ENCODE assay signal across 1 cellular context in the genomic region with DNA sequence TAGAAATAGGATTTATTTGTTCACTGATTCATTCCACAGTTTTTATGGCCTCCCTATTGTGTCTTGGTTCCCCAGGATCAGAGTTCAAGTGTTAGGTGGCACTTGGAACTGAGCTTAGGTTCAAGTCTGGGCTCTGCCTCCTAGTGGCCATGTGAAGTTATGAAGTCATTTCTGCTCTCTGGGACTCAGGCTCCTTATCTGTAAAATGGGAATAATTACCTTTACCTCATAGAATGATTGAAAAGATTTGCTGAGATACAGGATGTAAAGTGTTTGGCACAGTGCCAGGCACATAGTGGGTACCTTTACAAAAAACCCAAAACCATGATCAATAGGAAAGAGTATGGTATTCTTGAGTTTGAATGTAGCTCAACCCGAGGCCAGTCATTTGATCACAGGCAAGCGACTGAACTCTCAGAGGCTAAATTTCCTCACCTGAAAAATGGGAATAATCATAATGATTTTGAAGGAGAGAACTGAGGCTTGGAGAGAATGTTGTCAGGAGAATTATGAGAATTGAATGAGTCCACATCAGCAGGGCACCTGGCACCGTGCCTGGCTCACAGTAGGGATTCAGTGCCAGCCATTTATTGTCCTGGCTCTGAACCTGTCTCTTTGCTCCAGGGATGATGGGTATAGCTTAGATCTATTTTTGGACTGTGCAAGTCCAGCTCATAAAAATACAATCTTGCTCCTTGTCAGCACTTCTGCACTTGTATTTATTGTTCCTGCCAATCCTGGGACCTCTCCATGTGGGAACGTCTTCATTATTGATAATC.
TF ChIP-seq lines count a peak whose summit lies in the region.

No MANE protein-coding gene starts in this region.

TF ChIP-seq in HepG2, 621 proteins besides CTCF, POLR2A, EP300 and RAD21 (continued from another document):
- TF ChIP-seq, protein P1, sequence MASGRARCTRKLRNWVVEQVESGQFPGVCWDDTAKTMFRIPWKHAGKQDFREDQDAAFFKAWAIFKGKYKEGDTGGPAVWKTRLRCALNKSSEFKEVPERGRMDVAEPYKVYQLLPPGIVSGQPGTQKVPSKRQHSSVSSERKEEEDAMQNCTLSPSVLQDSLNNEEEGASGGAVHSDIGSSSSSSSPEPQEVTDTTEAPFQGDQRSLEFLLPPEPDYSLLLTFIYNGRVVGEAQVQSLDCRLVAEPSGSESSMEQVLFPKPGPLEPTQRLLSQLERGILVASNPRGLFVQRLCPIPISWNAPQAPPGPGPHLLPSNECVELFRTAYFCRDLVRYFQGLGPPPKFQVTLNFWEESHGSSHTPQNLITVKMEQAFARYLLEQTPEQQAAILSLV (CRISPR knock-in tag; IDR thresholded peaks at IDR 0.05; ENCODE audit: borderline replicate concordance), result no peak
- TF ChIP-seq ZNF629 (CRISPR knock-in tag; conservative IDR thresholded peaks at IDR 0.05) (peak; percentile 65), LCORL (IDR thresholded peaks at IDR 0.05) (peak; percentile 85), LCORL (CRISPR knock-in tag; IDR thresholded peaks at IDR 0.05) (no peak)
